ENCODE assay signal across 9 cellular contexts in the genomic region with DNA sequence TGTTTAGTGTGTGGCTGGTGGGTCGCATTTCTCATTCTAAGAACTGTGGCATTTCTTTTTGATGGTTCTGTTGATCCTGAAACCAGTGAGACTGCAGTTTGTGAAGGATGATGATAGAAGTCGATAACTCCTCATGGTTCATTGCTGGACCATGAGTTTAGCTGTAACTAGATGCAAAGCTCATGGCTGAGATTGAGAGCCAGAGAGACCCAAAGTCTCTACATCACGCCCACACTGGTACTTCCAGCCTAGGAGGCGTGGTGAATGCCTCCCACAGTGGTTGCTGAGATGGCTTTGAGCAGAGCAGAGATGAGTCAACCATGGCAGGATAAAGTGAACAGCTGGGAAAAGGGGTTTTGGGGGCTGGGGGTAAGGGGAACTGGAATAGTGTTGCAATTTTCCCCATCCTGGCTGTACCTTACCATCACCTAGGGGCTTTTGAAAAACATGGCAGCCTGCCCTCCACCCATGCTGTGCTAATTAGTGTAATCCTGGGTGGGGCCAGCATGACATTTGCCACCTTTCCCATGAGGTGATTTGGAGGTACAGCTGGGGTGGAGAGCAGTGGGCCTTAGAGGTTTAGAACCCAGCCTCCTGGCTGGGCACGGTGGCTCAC. TPM values are rescaled to one million over a fixed set of nuclear protein-coding genes. Genes with fewer than 3 reads are reported as not detected.
DNase-seq lines count a peak whose midpoint lies in the region; ATAC-seq, FAIRE-seq and TF ChIP-seq lines count a peak whose summit lies in the region.
"Had no signal": no experiment of that assay in that cellular context is flagged by ENCODE, and none has a peak within 500 bp of the region (broad histone marks: within the 10 kb centered on the region; RNA-seq: fewer than 3 reads in every experiment).

No MANE protein-coding gene starts in this region.

- no peak overlapping the region for H2AFZ ChIP-seq in GM12878 (ENCODE audit: control insufficient read depth, low read depth, low read length)

- CTCF ChIA-PET in CD4-positive, alpha-beta memory T cell (lab: Charles Lee; ENCODE audit: partially characterized antibody): interaction anchor here (2.5 to 3.4 kb wide), 2 partner anchors 11 to 22 kb away, joined by 7 to 19 read pairs; no protein-coding TSS in a partner anchor
- CTCF ChIA-PET in GM12878 (lab: Yijun Ruan, JAX): interaction anchor here (1.0 to 7.9 kb wide), 9 partner anchors 11 to 56 kb away, joined by 3 to 64 read pairs (median 4); no protein-coding TSS in a partner anchor

- peak; percentile 78 for FAIRE-seq in GM12878 (lab: Jason Lieb, UNC)

- H3K9ac ChIP-seq in GM12878 (ENCODE audit: control insufficient read depth, insufficient read depth, low read length): peak overlapping the region; percentile 38; the same call in 1 of the 2 replicates

- BruUV-seq in GM12878 (replicated peaks; lab: Mats Ljungman, UMichigan): no TSS peak

- RAD21 ChIA-PET in GM12878 (lab: Charles Lee; ENCODE audit: unreplicated experiment): interaction anchor here (0.6 to 11.0 kb wide), 6 partner anchors 8 to 50 kb away, joined by 3 to 200 read pairs (median 91); no protein-coding TSS in a partner anchor

- H3K27ac Mint-ChIP-seq in CD4-positive, alpha-beta memory T cell: peak overlapping the region; percentile 62 to 93 (median 91)
- no peak overlapping the region for H3K27ac Mint-ChIP-seq in type B pancreatic cell

- H3K4me3 Mint-ChIP-seq in CD4-positive, alpha-beta memory T cell: peak overlapping the region in 7 of 8 donors; percentile 59 to 86 (median 74)
- H3K4me3 Mint-ChIP-seq in type B pancreatic cell: no peak overlapping the region

- POLR2A ChIA-PET in CD4-positive, alpha-beta memory T cell (lab: Charles Lee; ENCODE audit: partially characterized antibody): interaction anchor here (1.0 to 20.9 kb wide), 3 partner anchors 13 to 22 kb away, joined by 4 to 327 read pairs (median 9); no protein-coding TSS in a partner anchor
- POLR2A ChIA-PET in GM12878 (lab: Charles Lee): interaction anchor here (1.2 to 27.0 kb wide), 3 partner anchors 13 to 806 kb away, joined by 3 to 545 read pairs (median 271); no protein-coding TSS in a partner anchor

- H3K4me1 ChIP-seq in CD4-positive, alpha-beta memory T cell (ENCODE audit: insufficient read depth, low read length): peaks cover 97% of the 10 kb centered on the region
- peaks cover 89% of the 10 kb centered on the region for H3K4me1 ChIP-seq in GM12878 (ENCODE audit: control insufficient read depth, insufficient read depth, low read length)
- peaks cover 40% of the 10 kb centered on the region for H3K4me1 ChIP-seq in vagina

- H3K27me3 ChIP-seq in CD4-positive, alpha-beta memory T cell (ENCODE audit: insufficient read depth, low read length): no peaks in the 10 kb centered on the region
- H3K27me3 ChIP-seq in GM12878 (replicated peaks in 1 of 2; ENCODE audit: control insufficient read depth in 2 of 2, insufficient read depth in 2 of 2, low read length in 1 of 2) (no peaks in the 10 kb centered on the region; a peak in 1 of 4 replicates), vagina (no peaks in the 10 kb centered on the region)

- H3K4me1 Mint-ChIP-seq in CD4-positive, alpha-beta memory T cell: peaks cover 74 to 98% (median 87%) of the 10 kb centered on the region in 4 donors
- H3K4me1 Mint-ChIP-seq in type B pancreatic cell (ENCODE audit: unreplicated experiment): peaks cover 26% of the 10 kb centered on the region

- H3K9me3 ChIP-seq in CD4-positive, alpha-beta memory T cell (ENCODE audit: control insufficient read depth in 1 of 2, low read length in 2 of 2): no peaks in the 10 kb centered on the region
- H3K9me3 ChIP-seq in GM12878 (replicated peaks; ENCODE audit: control insufficient read depth, insufficient read depth, low read length) (no peaks in the 10 kb centered on the region), vagina (no peaks in the 10 kb centered on the region)

- in situ Hi-C loops in GM12878 (cut with MboI): no loop called here

- H3K36me3 ChIP-seq in CD4-positive, alpha-beta memory T cell (ENCODE audit: insufficient read depth, low read length): no peaks in the 10 kb centered on the region
- H3K36me3 ChIP-seq in GM12878 (ENCODE audit: control insufficient read depth in 2 of 2, insufficient read depth in 2 of 2, low read length in 1 of 2) (peaks cover 0 to 13% of the 10 kb centered on the region in 2 experiments; a peak in 2 of 4 replicates), vagina (no peaks in the 10 kb centered on the region)

- no peaks in the 10 kb centered on the region for H4K20me1 ChIP-seq in GM12878 (ENCODE audit: control insufficient read depth, insufficient read depth)

- H3K4me2 ChIP-seq in GM12878 (ENCODE audit: control insufficient read depth, insufficient read depth): peak overlapping the region; percentile 68

- TF ChIP-seq CTCF in GM12878 (IDR thresholded peaks at IDR 0.05 in 2 of 3, conservative IDR thresholded peaks at IDR 0.05 in 1 of 3; ENCODE audit: control insufficient read depth in 2 of 3, extremely low read depth in 1 of 3, insufficient read depth in 1 of 3, low read depth in 3 of 3, low read length in 3 of 3) (no peak), vagina (IDR thresholded peaks at IDR 0.05) (no peak), type B pancreatic cell (conservative IDR thresholded peaks at IDR 0.05) (no peak)

- no peak for TF ChIP-seq POLR2A in GM12878 (IDR thresholded peaks at IDR 0.05; ENCODE audit: low read depth, low read length)
- no peak for TF ChIP-seq POLR2A in vagina (IDR thresholded peaks at IDR 0.05)

- H3K9me3 Mint-ChIP-seq in CD4-positive, alpha-beta memory T cell: peaks cover 0 to 2% (median 0%) of the 10 kb centered on the region in 8 donors
- no peaks in the 10 kb centered on the region for H3K9me3 Mint-ChIP-seq in type B pancreatic cell

- H3K27me3 Mint-ChIP-seq in CD4-positive, alpha-beta memory T cell: no peaks in the 10 kb centered on the region
- H3K27me3 Mint-ChIP-seq in type B pancreatic cell: no peaks in the 10 kb centered on the region

- H3K36me3 Mint-ChIP-seq in CD4-positive, alpha-beta memory T cell: peaks cover 7 to 9% of the 10 kb centered on the region in 2 donors
- H3K36me3 Mint-ChIP-seq in type B pancreatic cell: peaks cover 4% of the 10 kb centered on the region

- SMC1A ChIA-PET in GM12878 (lab: Charles Lee; ENCODE audit: uncharacterized antibody, unreplicated experiment): interaction anchor here (1.0 to 28.2 kb wide), 6 partner anchors 9 to 43 kb away, joined by 3 to 816 read pairs (median 4); partner anchors contain the start of gene INPP4A

- peak; percentile 35 for ATAC-seq in GM21390 (IDR thresholded peaks at IDR 0.05; ENCODE audit: unreplicated experiment)
- peak; percentile 46 for ATAC-seq in GM12878
- no peak for ATAC-seq in left ventricle myocardium superior

- TF ChIP-seq RAD21 in GM12878 (IDR thresholded peaks at IDR 0.05; ENCODE audit: insufficient read depth, low read depth, low read length): peak; percentile 12; the same call in 1 of the 2 replicates

- no peak for TF ChIP-seq EP300 in GM12878 (IDR thresholded peaks at IDR 0.05; ENCODE audit: borderline replicate concordance in 1 of 2, control insufficient read depth in 1 of 2, low read depth in 2 of 2, low read length in 2 of 2)

- no peak for DNase-seq in CD4-positive, alpha-beta memory T cell
- DNase-seq in M059J (ENCODE audit: low read depth) (peak; percentile 40), GM12878 (ENCODE audit: low read depth, low spot score) (peak; percentile 81), vagina (ENCODE audit: extremely low spot score in 2 of 2) (no peak), cortex of kidney (lab: John Stamatoyannopoulos, UW) (no peak), left ventricle myocardium superior (no peak), type B pancreatic cell (ENCODE audit: extremely low spot score, unreplicated experiment) (no peak)
- DNase-seq: DND-41 had no signal

- intact Hi-C loops in CD4-positive, alpha-beta memory T cell (cut with micrococcal nuclease): no loop called here
- intact Hi-C loops in GM12878 (cut with micrococcal nuclease; ENCODE audit: unreplicated experiment): loop anchor here (5.0 to 10.0 kb wide), 4 partner anchors 79 to 454 kb away; partner anchors contain the start of genes COA5 and UNC50
- intact Hi-C loops in vagina (cut with DNase I): no loop called here
- intact Hi-C loops in left ventricle myocardium superior (cut with micrococcal nuclease): no loop called here

- H3K27ac ChIP-seq in CD4-positive, alpha-beta memory T cell (ENCODE audit: low read depth, low read length): peak overlapping the region; percentile 13
- peak overlapping the region; percentile 77 for H3K27ac ChIP-seq in GM12878 (ENCODE audit: control insufficient read depth, insufficient read depth)
- H3K27ac ChIP-seq in vagina: no peak overlapping the region

- WGBS in GM12878 (ENCODE audit: insufficient coverage, insufficient replicate concordance, low lambda C conversion rate, missing lambda C conversion rate): 8% methylated on average over 5 of the region's 5 CpGs

- H3K79me2 ChIP-seq in GM12878 (ENCODE audit: control insufficient read depth, insufficient read depth, low read length): peaks cover 78% of the 10 kb centered on the region

- no peak overlapping the region for H3K4me3 ChIP-seq in CD4-positive, alpha-beta memory T cell (ENCODE audit: low read length in 2 of 2)
- no peak overlapping the region for H3K4me3 ChIP-seq in GM12878
- H3K4me3 ChIP-seq in vagina: no peak overlapping the region

TF ChIP-seq in GM12878, 131 proteins besides CTCF, POLR2A, EP300 and RAD21 (continues in another document):
- TF ChIP-seq KAT2A (conservative IDR thresholded peaks at IDR 0.05; ENCODE audit: control insufficient read depth, low read depth, low read length): no peak

RNA-seq across cellular contexts. Expression of gene INPP4A, which starts 24.1 kb away (rescaled TPM):
- total RNA-seq in CD4-positive, alpha-beta memory T cell: 100 to 1,000 TPM; 133 TPM
- polyA plus RNA-seq in CD4-positive, alpha-beta memory T cell: 10 to 100 TPM; 30.5 to 50.7 TPM
- total RNA-seq in M059J (2014; rRNA removed; shearing (Covaris generic)): 10.2 and 14.3 TPM in 2 replicates
- total RNA-seq in GM12878 (2013; cell fraction: nucleolus; rRNA removed): 373 and 420 TPM in 2 replicates
- total RNA-seq in GM12878 (2014; rRNA removed): 37.9 and 42.8 TPM in 2 replicates
- 24.0 and 24.1 TPM in 2 replicates for total RNA-seq in GM12878 (2014; rRNA removed; fragmentation: Illumina TruSeq; extraction: Trizol)
- total RNA-seq in GM12878 (2021): 54.0 and 62.3 TPM in 2 replicates
- polyA plus RNA-seq in GM12878 (2011; ENCODE audit: low read depth): 10.5 TPM
- polyA plus RNA-seq in GM12878 (2011; rRNA removed): 30.8 and 46.4 TPM in 2 replicates
- polyA plus RNA-seq in GM12878 (2011; cell fraction: cytosol; rRNA removed): 45.8 and 56.6 TPM in 2 replicates
- polyA plus RNA-seq in GM12878 (2011; cell fraction: nucleus; rRNA removed): 403 and 492 TPM in 2 replicates
- polyA plus RNA-seq in GM12878 (2012): 19.7 and 20.5 TPM in 2 replicates
- 20.4 and 27.4 TPM in 2 replicates for polyA plus RNA-seq in GM12878 (2014; fragmentation: Illumina TruSeq; extraction: Trizol)
- polyA plus RNA-seq in GM12878 (2014; fragmentation: Nextera tagmentation; extraction: Ambion mirVana): 1 to 10 TPM; 4.7 to 6.2 TPM
- 32.7 and 40.3 TPM in 2 replicates for polyA plus RNA-seq in GM12878 (2014; rRNA removed)
- polyA plus RNA-seq in GM12878 (2016; fragmentation: Nextera tagmentation; extraction: Ambion mirVana): 10 to 100 TPM; 41.1 to 45.9 TPM
- 220 and 303 TPM in 2 replicates for polyA minus RNA-seq in GM12878 (2011; rRNA and poly(A)+ RNA removed)
- 32.1 and 33.5 TPM in 2 replicates for polyA minus RNA-seq in GM12878 (2011; cell fraction: cytosol; rRNA and poly(A)+ RNA removed)
- polyA minus RNA-seq in GM12878 (2011; cell fraction: nucleus; rRNA and poly(A)+ RNA removed): 290 and 381 TPM in 2 replicates
- 38.1 TPM for total RNA-seq in vagina
- total RNA-seq in left ventricle myocardium superior: 16.3 TPM
- total RNA-seq in type B pancreatic cell (ENCODE audit: low replicate concordance): 29.5 and 37.6 TPM in 2 replicates

Comparison
In these comparisons a context has a peak if more than half of its experiments do, and no peak if none do; other contexts are left out.
1. DNase-seq: peak in M059J (single experiment) and GM12878 (single experiment); none in CD4-positive, alpha-beta memory T cell (0 of 5), vagina (0 of 2), cortex of kidney (single experiment), left ventricle myocardium superior (single experiment) and type B pancreatic cell (single experiment).